In the genomic region with DNA sequence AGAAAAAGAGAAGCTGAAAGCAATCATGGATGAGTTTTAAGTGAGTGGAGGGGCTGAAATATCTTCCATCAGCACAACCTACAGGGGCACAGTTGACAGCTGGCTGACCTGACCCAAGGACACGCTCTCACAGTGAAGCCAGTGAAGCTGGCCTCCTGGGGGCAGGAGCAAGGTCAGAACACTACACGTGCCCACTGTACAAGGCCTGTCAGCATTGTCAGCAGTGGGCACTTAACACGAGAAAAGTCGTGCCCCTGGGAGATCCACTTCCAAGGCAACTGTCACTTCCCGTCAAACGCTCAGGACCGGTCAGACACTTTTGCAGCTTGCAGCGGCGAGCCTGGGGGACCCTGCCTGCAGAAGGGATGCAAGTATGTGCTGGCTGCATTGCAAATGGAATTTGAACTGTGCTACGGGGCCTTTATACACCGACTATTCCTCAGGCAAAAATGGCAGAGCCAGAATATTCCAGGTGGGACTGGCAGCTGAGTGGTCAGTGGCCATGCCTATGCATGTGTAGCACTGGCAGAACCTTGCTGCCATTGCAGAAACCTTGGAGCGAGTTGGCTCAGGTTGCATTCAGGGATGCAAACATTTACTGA, we compare ENCODE assay signal across 16 cellular contexts.
A peak's percentile ranks its signal among the peaks of the same experiment; 100 is the strongest.
DNase-seq lines count a peak whose midpoint lies in the region; ATAC-seq and TF ChIP-seq lines count a peak whose summit lies in the region.
"Had no signal": no experiment of that assay in that cellular context is flagged by ENCODE, and none has a peak within 500 bp of the region (broad histone marks: within the 10 kb centered on the region; RNA-seq: fewer than 3 reads in every experiment).

No MANE protein-coding gene starts in this region.

- POLR2A ChIA-PET in OCI-LY7 (lab: Charles Lee): interaction anchor here (0.7 kb wide), 1 partner anchor 20 kb away, joined by 4 read pairs; no protein-coding TSS in a partner anchor

- H3K4me3 ChIP-seq in right atrium auricular region (no peak overlapping the region), OCI-LY7 (ENCODE audit: low read depth, low read length, poor library complexity, severe bottlenecking) (no peak overlapping the region), stomach smooth muscle (ENCODE audit: low read length in 2 of 2) (peak overlapping the region in 1 of 2 donors; percentile 0)
- H3K4me3 ChIP-seq: stomach had no signal

- H3K27ac ChIP-seq in right atrium auricular region (no peak overlapping the region), OCI-LY7 (ENCODE audit: low read depth, low read length, poor library complexity, severe bottlenecking) (no peak overlapping the region), stomach smooth muscle (ENCODE audit: low read length) (peak overlapping the region; percentile 37)

- no peaks in the 10 kb centered on the region for H3K9me2 ChIP-seq in OCI-LY7 (ENCODE audit: insufficient read depth, low read length)

- TF ChIP-seq CTCF in right atrium auricular region (IDR thresholded peaks at IDR 0.05) (no peak), OCI-LY7 (conservative IDR thresholded peaks at IDR 0.05; ENCODE audit: low read length) (no peak)

- H3K4me2 ChIP-seq in OCI-LY7 (ENCODE audit: low read length): peak overlapping the region; percentile 68; the same call in 1 of the 2 replicates

- DNase-seq in Right ventricle myocardium inferior (ENCODE audit: missing footprints) (no peak), right atrium auricular region (ENCODE audit: low spot score) (no peak), OCI-LY7 (ENCODE audit: low spot score) (no peak), left lobe of liver (ENCODE audit: low spot score) (no peak), NCI-H82 (lab: John Stamatoyannopoulos, UW) (no peak), NCI-H1092 (lab: John Stamatoyannopoulos, UW) (no peak)
- DNase-seq in activated T-cell treated with anti-CD3 and anti-CD28 coated beads, Interleukin-2, amount 50 U/mL, for 4 hours: no peak
- DNase-seq: effector memory CD4-positive, alpha-beta T cell; hypothalamus; NCI-H1436 treated with DMSO at 0.1 percent for 48 hours; NCI-H2227 treated with DMSO at 0.1 percent for 48 hours; NK-92 treated with Interleukin-12 subunit alpha and Interleukin-12 subunit beta, amount 100 ng/mL, for 24 hours; stimulated activated CD4-positive, alpha-beta T cell treated with anti-CD3 and anti-CD28 coated beads, Interleukin-12 subunit alpha, Interleukin-12 subunit beta, amount 100 ng/mL, for 4 hours; stomach had no signal

- H3K79me2 ChIP-seq in OCI-LY7 (ENCODE audit: insufficient read depth, low read depth, low read length): no peaks in the 10 kb centered on the region

- H3K4me1 ChIP-seq in right atrium auricular region (peaks cover 0 to 34% of the 10 kb centered on the region in 2 donors), OCI-LY7 (ENCODE audit: insufficient read depth, low read length, poor library complexity, severe bottlenecking) (peaks cover 51% of the 10 kb centered on the region), stomach smooth muscle (ENCODE audit: control insufficient read depth, insufficient read depth, low read length) (peaks cover 39% of the 10 kb centered on the region)

- H2AFZ ChIP-seq in OCI-LY7 (ENCODE audit: low read length): no peak overlapping the region; the same call in 1 of the 2 replicates

- H3K9ac ChIP-seq in stomach smooth muscle (ENCODE audit: low read length in 2 of 2): no peak overlapping the region

- no peaks in the 10 kb centered on the region for H3K36me3 ChIP-seq in right atrium auricular region
- H3K36me3 ChIP-seq in OCI-LY7 (ENCODE audit: insufficient read depth, low read length): no peaks in the 10 kb centered on the region
- no peaks in the 10 kb centered on the region for H3K36me3 ChIP-seq in stomach smooth muscle (ENCODE audit: control insufficient read depth in 2 of 2, insufficient read depth in 2 of 2, low read length in 2 of 2)
- H3K36me3 ChIP-seq: stomach had no signal

- peaks cover 71% of the 10 kb centered on the region for H3K4me1 Mint-ChIP-seq in activated T-cell treated with anti-CD3 and anti-CD28 coated beads, Interleukin-2, amount 50 U/mL, for 4 hours (ENCODE audit: low read depth)

- H3K9me3 ChIP-seq in right atrium auricular region (no peaks in the 10 kb centered on the region), OCI-LY7 (ENCODE audit: low read length) (0 out of 2 replicates have a peak, but pooled peaks cover 4% of the 10 kb centered on the region), stomach smooth muscle (ENCODE audit: control insufficient read depth in 2 of 2, low read length in 2 of 2) (no peaks in the 10 kb centered on the region)
- H3K9me3 ChIP-seq: stomach had no signal

- H3K27me3 ChIP-seq in right atrium auricular region: no peaks in the 10 kb centered on the region
- no peaks in the 10 kb centered on the region for H3K27me3 ChIP-seq in stomach smooth muscle (ENCODE audit: control insufficient read depth in 1 of 2, insufficient read depth in 2 of 2, low read length in 2 of 2)
- H3K27me3 ChIP-seq: stomach had no signal

- intact Hi-C loops in Right ventricle myocardium inferior (cut with DNase I) (no loop called here), OCI-LY7 (cut with micrococcal nuclease; ENCODE audit: unreplicated experiment) (no loop called here)

- no peaks in the 10 kb centered on the region for H4K20me1 ChIP-seq in OCI-LY7 (ENCODE audit: insufficient read depth, low read length)

- H3K4me3 Mint-ChIP-seq in activated T-cell treated with anti-CD3 and anti-CD28 coated beads, Interleukin-2, amount 50 U/mL, for 4 hours: no peak overlapping the region

- CTCF ChIA-PET in OCI-LY7 (lab: Charles Lee; ENCODE audit: unreplicated experiment): interaction anchor here (0.6 to 0.8 kb wide), 2 partner anchors 10 to 284 kb away, joined by 3 read pairs; no protein-coding TSS in a partner anchor

- H3K36me3 Mint-ChIP-seq in activated T-cell treated with anti-CD3 and anti-CD28 coated beads, Interleukin-2, amount 50 U/mL, for 4 hours (ENCODE audit: insufficient read depth): peaks cover 33% of the 10 kb centered on the region

- peaks cover 4% of the 10 kb centered on the region for H3K9me3 Mint-ChIP-seq in activated T-cell treated with anti-CD3 and anti-CD28 coated beads, Interleukin-2, amount 50 U/mL, for 4 hours

- H3K27me3 Mint-ChIP-seq in activated T-cell treated with anti-CD3 and anti-CD28 coated beads, Interleukin-2, amount 50 U/mL, for 4 hours (ENCODE audit: low read depth): no peaks in the 10 kb centered on the region

- BruUV-seq in OCI-LY7 (replicated peaks; lab: Mats Ljungman, UMichigan): no TSS peak

- ATAC-seq in Right ventricle myocardium inferior (peak; percentile 30), left lobe of liver (peak; percentile 13)
- ATAC-seq in activated T-cell treated with anti-CD3 and anti-CD28 coated beads, Interleukin-2, amount 50 U/mL, for 4 hours: no peak
- ATAC-seq: activated CD4-positive, CD25-positive, alpha-beta regulatory T cell treated with anti-CD3 and anti-CD28 coated beads, Interleukin-2, amount 50 U/mL, for 24 hours had no signal

Comparison
In these comparisons a context has a peak if more than half of its experiments do, and no peak if none do; other contexts are left out.
1. ATAC-seq: peak in Right ventricle myocardium inferior (single experiment) and left lobe of liver (single experiment); none in activated T-cell treated with anti-CD3 and anti-CD28 coated beads, Interleukin-2, amount 50 U/mL, for 4 hours (0 of 2).